19 cellular contexts compared by ENCODE assay signal in the genomic region with DNA sequence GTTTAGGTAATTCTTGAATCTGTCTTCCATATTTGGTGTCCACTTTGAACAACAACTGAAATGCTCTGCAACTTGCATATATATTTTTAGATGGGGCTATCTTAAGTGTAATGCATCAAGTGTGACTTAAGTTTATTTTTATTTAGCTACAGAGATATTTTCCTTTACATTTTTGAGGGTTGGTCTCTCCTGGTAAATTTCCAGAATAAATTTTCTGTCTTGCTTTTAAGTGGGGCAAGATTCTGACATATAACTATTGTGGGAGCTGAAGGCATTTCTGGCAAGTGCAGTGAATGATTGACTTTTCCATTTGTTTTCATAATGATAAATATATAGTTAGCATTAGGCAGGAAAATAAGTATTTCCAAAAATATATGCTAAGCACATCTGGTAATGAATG. TPM values are rescaled to one million over a fixed set of nuclear protein-coding genes. Genes with fewer than 3 reads are reported as not detected.
DNase-seq lines count a peak whose midpoint lies in the region; ATAC-seq and TF ChIP-seq lines count a peak whose summit lies in the region.
"Had no signal": no experiment of that assay in that cellular context is flagged by ENCODE, and none has a peak within 500 bp of the region (broad histone marks: within the 10 kb centered on the region; RNA-seq: fewer than 3 reads in every experiment).

No MANE protein-coding gene starts in this region.

- H3K36me3 Mint-ChIP-seq in mesothelial cell of epicardium: peaks cover 7% of the 10 kb centered on the region
- H3K36me3 Mint-ChIP-seq: CD14-positive monocyte; CD4-positive, alpha-beta memory T cell had no signal

- H3K4me2 ChIP-seq in SK-N-SH (peak overlapping the region; percentile 42; the same call in 1 of the 2 replicates), Loucy (ENCODE audit: low read depth, low read length, poor library complexity, severe bottlenecking) (peak overlapping the region; percentile 67)
- H3K4me2 ChIP-seq: BLaER1 had no signal

- TF ChIP-seq EP300 in SK-N-SH (IDR thresholded peaks at IDR 0.05; ENCODE audit: borderline replicate concordance in 1 of 2, low read depth in 1 of 2, low read length in 1 of 2): no peak

- POLR2A ChIA-PET in SK-N-SH (lab: Yijun Ruan, JAX): no interaction called here

- H3K9ac ChIP-seq in SK-N-SH (no peak overlapping the region), Loucy (ENCODE audit: low read depth, low read length, poor library complexity, severe bottlenecking) (peak overlapping the region; percentile 9)
- H3K9ac ChIP-seq: BLaER1, GM23248 had no signal

- no peaks in the 10 kb centered on the region for H3K27me3 Mint-ChIP-seq in mesothelial cell of epicardium (ENCODE audit: low read depth)
- H3K27me3 Mint-ChIP-seq: CD4-positive, alpha-beta memory T cell had no signal

- CTCF ChIA-PET in SK-N-SH (lab: Yijun Ruan, JAX): interaction anchor here (2.0 to 12.4 kb wide), 2 partner anchors 11 to 16 kb away, joined by 7 to 114 read pairs; a partner anchor contains a TSS

- TF ChIP-seq RAD21 in SK-N-SH (IDR thresholded peaks at IDR 0.05; ENCODE audit: low read length): no peak

- H3K79me2 ChIP-seq in SK-N-SH (ENCODE audit: insufficient read depth) (peaks cover 12% of the 10 kb centered on the region), Loucy (ENCODE audit: insufficient read depth, low read length) (no peaks in the 10 kb centered on the region)

- H3K27me3 ChIP-seq in SK-N-SH (ENCODE audit: insufficient read depth) (no peaks in the 10 kb centered on the region), Loucy (ENCODE audit: insufficient read depth, low read length, poor library complexity, severe bottlenecking) (no peaks in the 10 kb centered on the region)
- H3K27me3 ChIP-seq: BLaER1 had no signal

- H3K9me3 ChIP-seq in SK-N-SH (no peaks in the 10 kb centered on the region), Loucy (ENCODE audit: insufficient read depth, low read depth, low read length) (no peaks in the 10 kb centered on the region)
- H3K9me3 ChIP-seq: BLaER1, HAP-1 had no signal

- ATAC-seq in SK-N-SH treated with all-trans-retinoic acid at 6 μM for 48 hours: no peak

- no peaks in the 10 kb centered on the region; the same call in 1 of the 2 replicates for H4K20me1 ChIP-seq in SK-N-SH (ENCODE audit: insufficient read depth)
- H4K20me1 ChIP-seq in Loucy (ENCODE audit: insufficient read depth, low read length, poor library complexity, severe bottlenecking): no peaks in the 10 kb centered on the region
- H4K20me1 ChIP-seq: BLaER1 had no signal

- no peak for TF ChIP-seq CTCF in SK-N-SH (IDR thresholded peaks at IDR 0.05)
- no peak for TF ChIP-seq CTCF in Loucy (conservative IDR thresholded peaks at IDR 0.05; ENCODE audit: low read length)
- TF ChIP-seq CTCF in mesothelial cell of epicardium (IDR thresholded peaks at IDR 0.05; ENCODE audit: unreplicated experiment): no peak

- peaks cover 66% of the 10 kb centered on the region for H3K4me1 Mint-ChIP-seq in mesothelial cell of epicardium
- H3K4me1 Mint-ChIP-seq: CD4-positive, alpha-beta memory T cell had no signal

- H3K36me3 ChIP-seq in SK-N-SH (replicated peaks in 1 of 2; ENCODE audit: control insufficient read depth in 1 of 2, insufficient read depth in 2 of 2, low read length in 1 of 2) (no peaks in the 10 kb centered on the region), Loucy (ENCODE audit: insufficient read depth, low read length) (no peaks in the 10 kb centered on the region)
- H3K36me3 ChIP-seq: BLaER1, HAP-1 had no signal

- H3K9me2 ChIP-seq in SK-N-SH (no peaks in the 10 kb centered on the region), Loucy (replicated peaks; ENCODE audit: low read depth, low read length) (no peaks in the 10 kb centered on the region)

- no peak overlapping the region for H2AFZ ChIP-seq in SK-N-SH (ENCODE audit: low read depth)
- H2AFZ ChIP-seq in Loucy (ENCODE audit: low read length): no peak overlapping the region
- H2AFZ ChIP-seq: GM23248 had no signal

- H3F3A ChIP-seq in SK-N-SH (replicated peaks; ENCODE audit: insufficient read depth) (peaks cover 9% of the 10 kb centered on the region), Loucy (ENCODE audit: low read depth) (no peaks in the 10 kb centered on the region)

- H3K9me3 Mint-ChIP-seq in mesothelial cell of epicardium: no peaks in the 10 kb centered on the region
- H3K9me3 Mint-ChIP-seq: CD14-positive monocyte had no signal

- peak overlapping the region; percentile 48 for H3K27ac Mint-ChIP-seq in mesothelial cell of epicardium
- H3K27ac Mint-ChIP-seq: CD14-positive monocyte; CD4-positive, alpha-beta memory T cell had no signal

- no peak overlapping the region for H3K4me3 Mint-ChIP-seq in mesothelial cell of epicardium
- H3K4me3 Mint-ChIP-seq: CD14-positive monocyte; CD4-positive, alpha-beta memory T cell had no signal

- DNase-seq in SK-N-SH (no peak), mesothelial cell of epicardium (ENCODE audit: low spot score in 2 of 2, unreplicated experiment in 2 of 2) (no peak), SHP77 (lab: John Stamatoyannopoulos, UW) (no peak), DMS79 (lab: John Stamatoyannopoulos, UW) (no peak)
- no peak for DNase-seq in activated CD4-positive, alpha-beta T cell treated with anti-CD3 and anti-CD28 coated beads for 1 hour
- DNase-seq: CD4-positive, alpha-beta memory T cell; DMS153; DMS79 treated with DMSO at 0.1 percent for 48 hours; EL; GM23248 had no signal

- peak overlapping the region; percentile 44 to 97 for H3K27ac ChIP-seq in SK-N-SH (ENCODE audit: low read depth in 2 of 2, low read length in 1 of 2)
- H3K27ac ChIP-seq: 22Rv1, BLaER1, GM23248 had no signal

- H3K4me1 ChIP-seq in SK-N-SH (ENCODE audit: control insufficient read depth in 1 of 2, insufficient read depth in 2 of 2, low read depth in 1 of 2, low read length in 1 of 2) (peaks cover 30 to 86% of the 10 kb centered on the region in 2 experiments; a peak in 3 of 4 replicates), Loucy (ENCODE audit: insufficient read depth, low read length, poor library complexity, severe bottlenecking) (peaks cover 35% of the 10 kb centered on the region)
- H3K4me1 ChIP-seq: BLaER1, HAP-1 had no signal

- no peak overlapping the region for H3K4me3 ChIP-seq in SK-N-SH (ENCODE audit: low read depth in 2 of 2, low read length in 1 of 2)
- H3K4me3 ChIP-seq in Loucy (ENCODE audit: low read length, poor library complexity, severe bottlenecking): no peak overlapping the region
- H3K4me3 ChIP-seq: BLaER1, GM12878, GM23248, HAP-1 had no signal

TF ChIP-seq in SK-N-SH, 30 proteins besides CTCF, POLR2A, EP300 and RAD21 (continues in another document):
- TF ChIP-seq RXRA (IDR thresholded peaks at IDR 0.05; ENCODE audit: borderline replicate concordance, low read depth) (no peak), YY1 (IDR thresholded peaks at IDR 0.05; ENCODE audit: low read depth) (no peak), POLR2AphosphoS5 (IDR thresholded peaks at IDR 0.05; ENCODE audit: low read depth, low read length) (no peak), NRF1 (IDR thresholded peaks at IDR 0.05; ENCODE audit: low read depth, low read length) (no peak)
- TF ChIP-seq, protein P1, sequence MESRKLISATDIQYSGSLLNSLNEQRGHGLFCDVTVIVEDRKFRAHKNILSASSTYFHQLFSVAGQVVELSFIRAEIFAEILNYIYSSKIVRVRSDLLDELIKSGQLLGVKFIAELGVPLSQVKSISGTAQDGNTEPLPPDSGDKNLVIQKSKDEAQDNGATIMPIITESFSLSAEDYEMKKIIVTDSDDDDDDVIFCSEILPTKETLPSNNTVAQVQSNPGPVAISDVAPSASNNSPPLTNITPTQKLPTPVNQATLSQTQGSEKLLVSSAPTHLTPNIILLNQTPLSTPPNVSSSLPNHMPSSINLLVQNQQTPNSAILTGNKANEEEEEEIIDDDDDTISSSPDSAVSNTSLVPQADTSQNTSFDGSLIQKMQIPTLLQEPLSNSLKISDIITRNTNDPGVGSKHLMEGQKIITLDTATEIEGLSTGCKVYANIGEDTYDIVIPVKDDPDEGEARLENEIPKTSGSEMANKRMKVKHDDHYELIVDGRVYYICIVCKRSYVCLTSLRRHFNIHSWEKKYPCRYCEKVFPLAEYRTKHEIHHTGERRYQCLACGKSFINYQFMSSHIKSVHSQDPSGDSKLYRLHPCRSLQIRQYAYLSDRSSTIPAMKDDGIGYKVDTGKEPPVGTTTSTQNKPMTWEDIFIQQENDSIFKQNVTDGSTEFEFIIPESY (IDR thresholded peaks at IDR 0.05; ENCODE audit: borderline replicate concordance, low read depth): no peak

TF ChIP-seq in SK-N-SH treated with all-trans-retinoic acid at 6 μM for 48 hours, 23 proteins besides CTCF, POLR2A, EP300 and RAD21:
- no peak for TF ChIP-seq ISL1 (CRISPR knock-in tag; IDR thresholded peaks at IDR 0.05)
- no peak for TF ChIP-seq ZFP30 (CRISPR knock-in tag; IDR thresholded peaks at IDR 0.05)

RNA-seq across cellular contexts. Expression of a gene that starts 18.8 kb away (rescaled TPM):
- 3.3 and 5.4 TPM in 2 replicates for polyA plus RNA-seq in SK-N-SH (2012; rRNA removed)
- polyA plus RNA-seq in SK-N-SH (2012; cell fraction: cytosol; rRNA removed): 3.9 and 5.5 TPM in 2 replicates
- 3.7 and 5.9 TPM in 2 replicates for polyA plus RNA-seq in SK-N-SH (2012; cell fraction: nucleus; rRNA removed)
- 76.7 to 77.9 TPM (median 77.1 TPM) in 3 replicates for total RNA-seq in mesothelial cell of epicardium
- total RNA-seq: CD4-positive, alpha-beta memory T cell; G401; GM23248; HT-29 had no signal
- polyA plus RNA-seq: CD14-positive monocyte; CD4-positive, alpha-beta memory T cell; GM23248 had no signal
